21 cellular contexts compared by ENCODE assay signal in genomic region chrX:13923845-13924244, GRCh38.
DNase-seq lines count a peak whose midpoint lies in the region; ATAC-seq and TF ChIP-seq lines count a peak whose summit lies in the region.
"Had no signal": no experiment of that assay in that cellular context is flagged by ENCODE, and none has a peak within 500 bp of the region (broad histone marks: within the 10 kb centered on the region; RNA-seq: fewer than 3 reads in every experiment).

No MANE protein-coding gene starts in this region.

- CTCF ChIA-PET in RWPE1 (lab: Yijun Ruan, JAX) (interaction anchor here (0.6 kb wide), 1 partner anchor 166 kb away, joined by 3 read pairs; no protein-coding TSS in a partner anchor), OCI-LY7 (lab: Charles Lee; ENCODE audit: unreplicated experiment) (no interaction called here)

- no peaks in the 10 kb centered on the region for H4K20me1 ChIP-seq in OCI-LY7 (ENCODE audit: insufficient read depth, low read length)

- no peaks in the 10 kb centered on the region for H3K9me3 ChIP-seq in OCI-LY7 (ENCODE audit: low read length)
- H3K9me3 ChIP-seq: breast epithelium, thoracic aorta had no signal

- no peak overlapping the region for H3K4me2 ChIP-seq in OCI-LY7 (ENCODE audit: low read length)
- H3K4me2 ChIP-seq: KMS-11, smooth muscle cell had no signal

- intact Hi-C loops in OCI-LY7 (cut with micrococcal nuclease; ENCODE audit: unreplicated experiment) = no loop called here

- H3K4me3 ChIP-seq in H7 (ENCODE audit: insufficient read depth, low read depth, low read length) (no peak overlapping the region), OCI-LY7 (ENCODE audit: low read depth, low read length, poor library complexity, severe bottlenecking) (no peak overlapping the region)
- H3K4me3 ChIP-seq: breast epithelium, lung, smooth muscle cell, thoracic aorta had no signal

- H2AFZ ChIP-seq in OCI-LY7 (ENCODE audit: low read length) = no peak overlapping the region
- H2AFZ ChIP-seq: parathyroid adenoma had no signal

- POLR2A ChIA-PET in RWPE1 (lab: Yijun Ruan, JAX; ENCODE audit: low non-redundant PET) = no interaction called here
- POLR2A ChIA-PET in OCI-LY7 (lab: Charles Lee) = no interaction called here

- ATAC-seq in HG03095 (IDR thresholded peaks at IDR 0.05; ENCODE audit: unreplicated experiment) = no peak
- ATAC-seq: activated naive CD8-positive, alpha-beta T cell treated with anti-CD3 and anti-CD28 coated beads, Interleukin-2, amount 50 U/mL, for 24 hours had no signal

- no peaks in the 10 kb centered on the region for H3K9me2 ChIP-seq in OCI-LY7 (ENCODE audit: insufficient read depth, low read length)

- no peaks in the 10 kb centered on the region for H3K4me1 ChIP-seq in OCI-LY7 (ENCODE audit: insufficient read depth, low read length, poor library complexity, severe bottlenecking)
- H3K4me1 ChIP-seq: breast epithelium, parathyroid adenoma had no signal

- H3K79me2 ChIP-seq in OCI-LY7 (ENCODE audit: insufficient read depth, low read depth, low read length) = no peaks in the 10 kb centered on the region
- H3K79me2 ChIP-seq: parathyroid adenoma had no signal

- BruUV-seq in OCI-LY7 (replicated peaks; lab: Mats Ljungman, UMichigan) = no TSS peak

- peak; percentile 38 for DNase-seq in H7
- DNase-seq in NCI-H146 (lab: John Stamatoyannopoulos, UW) = peak; percentile 92
- DNase-seq in RWPE1 (ENCODE audit: low spot score) = peak; percentile 26
- DNase-seq in kidney tubule cell (ENCODE audit: low spot score) = peak; percentile 2
- DNase-seq in OCI-LY7 (ENCODE audit: low spot score) = no peak
- DNase-seq in NCI-H1105 (lab: John Stamatoyannopoulos, UW) = no peak
- DNase-seq: activated CD4-positive, alpha-beta memory T cell treated with anti-CD3 and anti-CD28 coated beads for 36 hours; activated naive CD8-positive, alpha-beta T cell treated with anti-CD3 and anti-CD28 coated beads, Interleukin-2, amount 50 U/mL, for 24 hours; activated T-cell treated with anti-CD3 and anti-CD28 coated beads, Interleukin-2, amount 50 U/mL, for 48 hours; AML-193; dermis blood vessel endothelial cell; naive B cell; NCI-H1436 treated with DMSO at 0.1 percent for 48 hours had no signal

- H3K36me3 ChIP-seq in H7 (replicated peaks; ENCODE audit: control insufficient read depth, insufficient read depth, low read length) = no peaks in the 10 kb centered on the region; the same call in 1 of the 2 replicates
- no peaks in the 10 kb centered on the region for H3K36me3 ChIP-seq in OCI-LY7 (ENCODE audit: insufficient read depth, low read length)
- H3K36me3 ChIP-seq: breast epithelium, thoracic aorta had no signal

- no peak for TF ChIP-seq CTCF in RWPE1 (conservative IDR thresholded peaks at IDR 0.05; ENCODE audit: low read depth)
- TF ChIP-seq CTCF in OCI-LY7 (conservative IDR thresholded peaks at IDR 0.05; ENCODE audit: low read length) = no peak

- H3K27ac ChIP-seq in RWPE1 (no peak overlapping the region), OCI-LY7 (ENCODE audit: low read depth, low read length, poor library complexity, severe bottlenecking) (no peak overlapping the region)
- H3K27ac ChIP-seq: breast epithelium, KMS-11, parathyroid adenoma, thoracic aorta, VCaP had no signal

- no peaks in the 10 kb centered on the region for H3K27me3 ChIP-seq in H7 (ENCODE audit: control insufficient read depth, insufficient read depth, low read length)

Comparison
In these comparisons a context has a peak if more than half of its experiments do, and no peak if none do; other contexts are left out.
1. DNase-seq: peak in H7 (single experiment), NCI-H146 (single experiment), RWPE1 (single experiment) and kidney tubule cell (single experiment); none in OCI-LY7 (single experiment) and NCI-H1105 (single experiment).